Comparison of ENCODE assay signal across 29 cellular contexts in the genomic region with DNA sequence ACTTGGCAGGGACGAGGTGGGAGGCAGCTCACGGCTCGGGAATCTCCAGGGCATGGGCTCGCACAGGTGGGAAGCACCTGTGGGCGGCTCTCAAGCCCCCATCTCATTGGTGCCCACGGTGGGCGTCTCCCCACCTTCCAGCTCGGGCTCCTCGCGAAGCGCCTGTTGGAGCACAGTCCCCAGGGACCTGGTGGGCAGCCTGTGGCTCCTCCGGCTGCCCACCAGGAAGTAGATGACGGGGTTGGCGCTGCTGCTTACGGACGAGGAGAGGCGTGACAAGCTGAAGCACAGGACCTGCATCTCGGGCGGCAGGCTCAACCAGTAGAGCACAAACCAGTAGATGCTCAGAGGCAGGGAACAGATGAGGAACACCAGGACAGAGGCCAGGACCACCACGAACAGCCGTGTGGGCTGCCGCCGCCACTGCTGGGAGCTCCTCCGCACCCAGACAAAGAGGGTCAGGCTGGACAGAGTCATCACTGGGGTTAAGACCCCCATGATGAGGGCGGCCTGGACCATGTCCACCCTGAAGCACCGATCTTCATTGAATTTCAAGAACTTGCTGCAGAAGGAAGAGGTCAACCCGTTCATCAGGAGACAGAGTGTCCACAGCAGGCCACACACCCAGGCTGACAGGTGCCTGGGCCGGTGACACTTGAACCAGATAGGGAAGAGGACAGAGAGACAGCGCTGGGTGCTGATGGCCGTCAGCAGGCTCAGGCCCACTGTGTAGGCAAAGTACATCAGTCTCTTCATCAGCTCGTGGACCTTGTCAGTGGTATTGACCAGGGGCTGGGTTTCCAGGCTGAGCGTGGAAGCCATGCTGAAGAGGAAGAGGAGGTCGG. TPM values are rescaled to one million over a fixed set of nuclear protein-coding genes. Genes with fewer than 3 reads are reported as not detected.
DNase-seq lines count a peak whose midpoint lies in the region; ATAC-seq and TF ChIP-seq lines count a peak whose summit lies in the region.
"Had no signal": no experiment of that assay in that cellular context is flagged by ENCODE, and none has a peak within 500 bp of the region (broad histone marks: within the 10 kb centered on the region; RNA-seq: fewer than 3 reads in every experiment).

No MANE protein-coding gene starts in this region.

- H3K79me2 ChIP-seq in GM23338 (replicated peaks; ENCODE audit: insufficient read depth) = no peaks in the 10 kb centered on the region
- H3K79me2 ChIP-seq in GM23248 (ENCODE audit: insufficient read depth) = no peaks in the 10 kb centered on the region
- H3K79me2 ChIP-seq in smooth muscle cell (ENCODE audit: low read depth) = no peaks in the 10 kb centered on the region
- H3K79me2 ChIP-seq: parathyroid adenoma had no signal

- no peak overlapping the region for H3K4me3 Mint-ChIP-seq in GM23338
- H3K4me3 Mint-ChIP-seq in endodermal cell = no peak overlapping the region
- H3K4me3 Mint-ChIP-seq in natural killer cell treated with Interleukin-12 subunit alpha and Interleukin-12 subunit beta and Interleukin-15 and Interleukin-18, amount 100 ng/mL, for 72 hours = no peak overlapping the region
- H3K4me3 Mint-ChIP-seq: activated CD4-positive, alpha-beta T cell treated with anti-CD3 and anti-CD28 coated beads, Interleukin-2, amount 10 ng/mL, durations not matched to agents 24 days and 14 days; brain; mesothelial cell of epicardium; naive thymus-derived CD4-positive, alpha-beta T cell; stimulated activated naive CD8-positive, alpha-beta T cell treated with anti-CD3 and anti-CD28 coated beads, Interleukin-15, Interleukin-2, amounts not matched to agents 100 ng/mL and 50 ng/mL, for 24 hours had no signal

- DNase-seq in AG20443 (ENCODE audit: low spot score) (peak; percentile 8), GM23338 (ENCODE audit: low spot score) (no peak), endodermal cell (peak; percentile 43), GM23248 (no peak), NCI-H2029 treated with DMSO at 0.1 percent for 48 hours (lab: John Stamatoyannopoulos, UW) (no peak), NCI-H1694 (lab: John Stamatoyannopoulos, UW) (no peak), smooth muscle cell (lab: John Stamatoyannopoulos, UW; ENCODE audit: unreplicated experiment) (no peak)
- no peak for DNase-seq in natural killer cell treated with Interleukin-12 subunit alpha and Interleukin-12 subunit beta and Interleukin-15 and Interleukin-18, amount 100 ng/mL, for 72 hours (ENCODE audit: low spot score)
- DNase-seq: activated CD4-positive, alpha-beta T cell treated with anti-CD3 and anti-CD28 coated beads, Interleukin-2, amount 10 ng/mL, durations not matched to agents 24 days and 14 days; activated CD8-positive, alpha-beta memory T cell treated with anti-CD3 and anti-CD28 coated beads, Interleukin-2, amount 50 U/mL, for 4 hours; effector CD4-positive, alpha-beta T cell; foreskin fibroblast; naive thymus-derived CD4-positive, alpha-beta T cell; NCI-H1417 treated with DMSO at 0.1 percent for 48 hours; NCI-H510A treated with DMSO at 0.1 percent for 48 hours; right cardiac atrium; RPMI8226; thyroid gland had no signal

- H3K36me3 Mint-ChIP-seq in GM23338 (ENCODE audit: low read depth) (no peaks in the 10 kb centered on the region), endodermal cell (ENCODE audit: low read depth) (no peaks in the 10 kb centered on the region)
- no peaks in the 10 kb centered on the region for H3K36me3 Mint-ChIP-seq in natural killer cell treated with Interleukin-12 subunit alpha and Interleukin-12 subunit beta and Interleukin-15 and Interleukin-18, amount 100 ng/mL, for 72 hours
- H3K36me3 Mint-ChIP-seq: brain, mesothelial cell of epicardium had no signal

- in situ Hi-C loops in GM23248 (cut with MboI) = no loop called here

- H3K36me3 ChIP-seq in GM23338 (ENCODE audit: insufficient read depth) = no peaks in the 10 kb centered on the region
- no peaks in the 10 kb centered on the region for H3K36me3 ChIP-seq in endodermal cell (ENCODE audit: control insufficient read depth, insufficient read depth, low read length)
- H3K36me3 ChIP-seq in GM23248 (ENCODE audit: low read depth) = no peaks in the 10 kb centered on the region
- no peaks in the 10 kb centered on the region for H3K36me3 ChIP-seq in smooth muscle cell (ENCODE audit: low read depth)
- H3K36me3 ChIP-seq: adrenal gland, heart left ventricle, thyroid gland had no signal

- H3K9me3 ChIP-seq in endodermal cell (ENCODE audit: control insufficient read depth, low read length) = peaks cover 2% of the 10 kb centered on the region
- H3K9me3 ChIP-seq in GM23248 (ENCODE audit: low read depth) = no peaks in the 10 kb centered on the region
- no peaks in the 10 kb centered on the region for H3K9me3 ChIP-seq in smooth muscle cell (replicated peaks; ENCODE audit: low read depth)
- H3K9me3 ChIP-seq: adrenal gland, thyroid gland had no signal

- peak; percentile 58 for ATAC-seq in GM23338
- ATAC-seq in natural killer cell treated with Interleukin-12 subunit alpha and Interleukin-12 subunit beta and Interleukin-15 and Interleukin-18, amount 100 ng/mL, for 72 hours = peak; percentile 36 to 45
- ATAC-seq: naive thymus-derived CD4-positive, alpha-beta T cell; SK-N-SH treated with all-trans-retinoic acid at 6 μM for 48 hours had no signal

- TF ChIP-seq CTCF in GM23338 (conservative IDR thresholded peaks at IDR 0.05; ENCODE audit: low read depth in 2 of 2) (no peak), endodermal cell (conservative IDR thresholded peaks at IDR 0.05) (no peak), smooth muscle cell (IDR thresholded peaks at IDR 0.05; ENCODE audit: borderline replicate concordance, insufficient read depth, poor library complexity, severe bottlenecking) (no peak)

- no peaks in the 10 kb centered on the region for H3K27me3 ChIP-seq in GM23338 (ENCODE audit: insufficient read depth)
- no peaks in the 10 kb centered on the region for H3K27me3 ChIP-seq in endodermal cell (ENCODE audit: control insufficient read depth, insufficient read depth, low read length, poor library complexity, severe bottlenecking)
- H3K27me3 ChIP-seq in GM23248 (replicated peaks; ENCODE audit: insufficient read depth) = peaks cover 31% of the 10 kb centered on the region; the same call in 1 of the 2 replicates
- H3K27me3 ChIP-seq in smooth muscle cell (ENCODE audit: low read depth) = no peaks in the 10 kb centered on the region
- H3K27me3 ChIP-seq: adrenal gland, heart left ventricle, thyroid gland had no signal

- H3K4me1 Mint-ChIP-seq in GM23338 = peaks cover 7% of the 10 kb centered on the region
- H3K4me1 Mint-ChIP-seq in endodermal cell = no peaks in the 10 kb centered on the region
- H3K4me1 Mint-ChIP-seq in natural killer cell treated with Interleukin-12 subunit alpha and Interleukin-12 subunit beta and Interleukin-15 and Interleukin-18, amount 100 ng/mL, for 72 hours (ENCODE audit: low read depth in 2 of 2) = no peaks in the 10 kb centered on the region
- H3K4me1 Mint-ChIP-seq: activated CD4-positive, alpha-beta T cell treated with anti-CD3 and anti-CD28 coated beads, Interleukin-2, amount 10 ng/mL, durations not matched to agents 24 days and 14 days; naive thymus-derived CD4-positive, alpha-beta T cell had no signal

- H3K27ac Mint-ChIP-seq in GM23338 (no peak overlapping the region), endodermal cell (no peak overlapping the region)
- no peak overlapping the region for H3K27ac Mint-ChIP-seq in natural killer cell treated with Interleukin-12 subunit alpha and Interleukin-12 subunit beta and Interleukin-15 and Interleukin-18, amount 100 ng/mL, for 72 hours
- H3K27ac Mint-ChIP-seq: activated CD4-positive, alpha-beta T cell treated with anti-CD3 and anti-CD28 coated beads, Interleukin-2, amount 10 ng/mL, durations not matched to agents 24 days and 14 days; mesothelial cell of epicardium; naive thymus-derived CD4-positive, alpha-beta T cell; stimulated activated naive CD8-positive, alpha-beta T cell treated with anti-CD3 and anti-CD28 coated beads, Interleukin-15, Interleukin-2, amounts not matched to agents 100 ng/mL and 50 ng/mL, for 24 hours had no signal

- H3K4me1 ChIP-seq in GM23338 (ENCODE audit: insufficient read depth) (no peaks in the 10 kb centered on the region), endodermal cell (ENCODE audit: control insufficient read depth, insufficient read depth, low read length) (no peaks in the 10 kb centered on the region), GM23248 (ENCODE audit: insufficient read depth) (no peaks in the 10 kb centered on the region), smooth muscle cell (ENCODE audit: low read depth) (no peaks in the 10 kb centered on the region)
- H3K4me1 ChIP-seq: adrenal gland, parathyroid adenoma, thyroid gland had no signal

- H3K27me3 Mint-ChIP-seq in GM23338 (ENCODE audit: insufficient read depth, low read depth, poor library complexity) = no peaks in the 10 kb centered on the region
- H3K27me3 Mint-ChIP-seq in endodermal cell (ENCODE audit: insufficient read depth) = no peaks in the 10 kb centered on the region
- H3K27me3 Mint-ChIP-seq in natural killer cell treated with Interleukin-12 subunit alpha and Interleukin-12 subunit beta and Interleukin-15 and Interleukin-18, amount 100 ng/mL, for 72 hours = peaks cover 6 to 22% of the 10 kb centered on the region in 2 donors

- 92 to 94% methylated on average over 27 to 33 of the region's 33 CpGs for WGBS in endodermal cell (ENCODE audit: insufficient coverage in 1 of 2, insufficient read length in 1 of 2), 2 experiments
- WGBS in GM23248 (ENCODE audit: low coverage in 1 of 2, low lambda C conversion rate in 2 of 2, missing lambda C conversion rate in 2 of 2), 2 experiments = 77 to 80% methylated on average over 33 of the region's 33 CpGs
- 90% methylated on average over 33 of the region's 33 CpGs for WGBS in smooth muscle cell (ENCODE audit: low lambda C conversion rate)

- no peak overlapping the region for H3K27ac ChIP-seq in GM23338 (ENCODE audit: low read depth)
- H3K27ac ChIP-seq in endodermal cell (ENCODE audit: low read depth, low read length) = no peak overlapping the region
- no peak overlapping the region for H3K27ac ChIP-seq in GM23248
- no peak overlapping the region for H3K27ac ChIP-seq in smooth muscle cell (ENCODE audit: low read depth)
- H3K27ac ChIP-seq: adrenal gland, C4-2B, heart left ventricle, parathyroid adenoma, thyroid gland had no signal

- H3K4me2 ChIP-seq in GM23338 = no peak overlapping the region
- no peak overlapping the region for H3K4me2 ChIP-seq in GM23248 (ENCODE audit: unreplicated experiment)
- no peak overlapping the region for H3K4me2 ChIP-seq in smooth muscle cell

- H3F3A ChIP-seq in GM23338 (replicated peaks; ENCODE audit: low read depth) (no peaks in the 10 kb centered on the region), GM23248 (ENCODE audit: insufficient read depth) (no peaks in the 10 kb centered on the region), smooth muscle cell (ENCODE audit: low read depth) (no peaks in the 10 kb centered on the region)

- H3K9ac ChIP-seq in endodermal cell (ENCODE audit: extremely low read depth, low read length, poor library complexity, severe bottlenecking) (no peak overlapping the region), GM23248 (no peak overlapping the region), smooth muscle cell (ENCODE audit: low read depth) (no peak overlapping the region)
- H3K9ac ChIP-seq: parathyroid adenoma had no signal

- no peaks in the 10 kb centered on the region for H4K20me1 ChIP-seq in GM23338 (replicated peaks; ENCODE audit: insufficient read depth)
- no peaks in the 10 kb centered on the region for H4K20me1 ChIP-seq in GM23248 (ENCODE audit: insufficient read depth)
- H4K20me1 ChIP-seq in smooth muscle cell (ENCODE audit: low read depth) = no peaks in the 10 kb centered on the region

- peaks cover 5% of the 10 kb centered on the region; the same call in 2 of the 3 replicates for H3K9me3 Mint-ChIP-seq in GM23338
- no peaks in the 10 kb centered on the region for H3K9me3 Mint-ChIP-seq in endodermal cell
- H3K9me3 Mint-ChIP-seq in natural killer cell treated with Interleukin-12 subunit alpha and Interleukin-12 subunit beta and Interleukin-15 and Interleukin-18, amount 100 ng/mL, for 72 hours = peaks cover 4% of the 10 kb centered on the region
- H3K9me3 Mint-ChIP-seq: activated CD4-positive, alpha-beta T cell treated with anti-CD3 and anti-CD28 coated beads, Interleukin-2, amount 10 ng/mL, durations not matched to agents 24 days and 14 days; stimulated activated naive CD8-positive, alpha-beta T cell treated with anti-CD3 and anti-CD28 coated beads, Interleukin-15, Interleukin-2, amounts not matched to agents 100 ng/mL and 50 ng/mL, for 24 hours had no signal

- H3K4me3 ChIP-seq in GM23338 (no peak overlapping the region), endodermal cell (ENCODE audit: low read length) (no peak overlapping the region), GM23248 (no peak overlapping the region), smooth muscle cell (no peak overlapping the region)
- H3K4me3 ChIP-seq: adrenal gland, heart left ventricle, thyroid gland had no signal

- H2AFZ ChIP-seq in GM23338 = peak overlapping the region; percentile 47; the same call in 1 of the 2 replicates
- H2AFZ ChIP-seq in GM23248 = no peak overlapping the region
- no peak overlapping the region for H2AFZ ChIP-seq in smooth muscle cell (ENCODE audit: low read depth)
- H2AFZ ChIP-seq: parathyroid adenoma had no signal

- H3K9me2 ChIP-seq in GM23338 (ENCODE audit: insufficient read depth) = 0 out of 2 replicates have a peak, but pooled peaks cover 2% of the 10 kb centered on the region
- no peaks in the 10 kb centered on the region for H3K9me2 ChIP-seq in GM23248 (ENCODE audit: insufficient read depth)

RNA-seq across cellular contexts. Expression of a gene that starts 0.6 kb away (rescaled TPM):
- not detected in 2 replicates for total RNA-seq in GM23338 (2014; rRNA removed; shearing (Covaris generic))
- polyA plus RNA-seq in GM23338 (2016; fragmentation: Nextera tagmentation; extraction: Ambion mirVana) (not detected in 2 replicates), GM23248 (2016; fragmentation: Nextera tagmentation; extraction: Ambion mirVana) (not detected in 2 replicates), smooth muscle cell (0.25 TPM in 1 of 2 replicates, not detected in the other)
- total RNA-seq in endodermal cell (not detected), smooth muscle cell (not detected in 2 replicates)
- not detected for polyA plus RNA-seq in endodermal cell (2013, experiment 1 of 2)
- polyA plus RNA-seq in endodermal cell (2013, experiment 2 of 2) = not detected
- not detected for total RNA-seq in natural killer cell treated with Interleukin-12 subunit alpha and Interleukin-12 subunit beta and Interleukin-15 and Interleukin-18, amount 100 ng/mL, for 72 hours
- total RNA-seq in GM23248 (2014; rRNA removed; shearing (Covaris generic)) = not detected in 2 replicates
- total RNA-seq: activated CD4-positive, alpha-beta T cell treated with anti-CD3 and anti-CD28 coated beads, Interleukin-2, amount 10 ng/mL, durations not matched to agents 24 days and 14 days; adrenal gland; epithelial cell of proximal tubule; heart left ventricle; MCF 10A; mesothelial cell of epicardium; naive thymus-derived CD4-positive, alpha-beta T cell; right cardiac atrium; T-helper 2 cell treated with Interferon-gamma antibody and Interleukin-4, amounts not matched to agents 100 ng/mL and 5 ng/mL, for 36 hours; thyroid gland had no signal
- polyA plus RNA-seq: adrenal gland, heart left ventricle, right cardiac atrium had no signal

RNA-seq across cellular contexts. Expression of a gene that starts 32.9 kb away (rescaled TPM):
- 9.0 and 10.8 TPM in 2 replicates for total RNA-seq in GM23338 (2014; rRNA removed; shearing (Covaris generic))
- polyA plus RNA-seq in GM23338 (2016; fragmentation: Nextera tagmentation; extraction: Ambion mirVana) (2.7 and 3.3 TPM in 2 replicates), GM23248 (2016; fragmentation: Nextera tagmentation; extraction: Ambion mirVana) (20.7 and 21.2 TPM in 2 replicates), smooth muscle cell (17.2 and 20.1 TPM in 2 replicates)
- total RNA-seq in endodermal cell (1 to 10 TPM; 3.7 to 4.7 TPM), smooth muscle cell (6.7 and 6.8 TPM in 2 replicates)
- 1.9 TPM for polyA plus RNA-seq in endodermal cell (2013, experiment 1 of 2)
- polyA plus RNA-seq in endodermal cell (2013, experiment 2 of 2) = 1.5 TPM
- total RNA-seq in natural killer cell treated with Interleukin-12 subunit alpha and Interleukin-12 subunit beta and Interleukin-15 and Interleukin-18, amount 100 ng/mL, for 72 hours = not detected
- total RNA-seq in GM23248 (2014; rRNA removed; shearing (Covaris generic)) = 25.3 and 36.0 TPM in 2 replicates
- total RNA-seq: activated CD4-positive, alpha-beta T cell treated with anti-CD3 and anti-CD28 coated beads, Interleukin-2, amount 10 ng/mL, durations not matched to agents 24 days and 14 days; MCF 10A; naive thymus-derived CD4-positive, alpha-beta T cell; T-helper 2 cell treated with Interferon-gamma antibody and Interleukin-4, amounts not matched to agents 100 ng/mL and 5 ng/mL, for 36 hours had no signal
- polyA plus RNA-seq: naive thymus-derived CD4-positive, alpha-beta T cell had no signal

Comparison
In these comparisons a context has a peak if more than half of its experiments do, and no peak if none do; other contexts are left out.
1. DNase-seq: peak in AG20443 (single experiment) and endodermal cell (single experiment); none in GM23338 (single experiment), natural killer cell treated with Interleukin-12 subunit alpha and Interleukin-12 subunit beta and Interleukin-15 and Interleukin-18, amount 100 ng/mL, for 72 hours (single experiment), GM23248 (single experiment), NCI-H2029 treated with DMSO at 0.1 percent for 48 hours (single experiment), NCI-H1694 (single experiment) and smooth muscle cell (single experiment).